9 cellular contexts compared by ENCODE assay signal in genomic region chr16:85402910-85403692, GRCh38.
DNase-seq lines count a peak whose midpoint lies in the region; TF ChIP-seq lines count a peak whose summit lies in the region.
"Had no signal": no experiment of that assay in that cellular context is flagged by ENCODE, and none has a peak within 500 bp of the region (broad histone marks: within the 10 kb centered on the region; RNA-seq: fewer than 3 reads in every experiment).

No MANE protein-coding gene starts in this region.

- DNase-seq in NCI-H146 (lab: John Stamatoyannopoulos, UW): peak; percentile 12
- no peak for DNase-seq in NCI-H146 treated with DMSO at 0.1 percent for 48 hours (lab: John Stamatoyannopoulos, UW; ENCODE audit: unreplicated experiment)
- no peak for DNase-seq in NT2/D1 (ENCODE audit: low read depth, low spot score)
- DNase-seq in fibroblast of the aortic adventitia (ENCODE audit: low read depth): peak; percentile 43
- DNase-seq in sigmoid colon: peak; percentile 69
- no peak for DNase-seq in NOMO-1 treated with dmso at 0.1 percent for 144 hours (lab: John Stamatoyannopoulos, UW; ENCODE audit: unreplicated experiment)
- DNase-seq in RKO (ENCODE audit: low spot score): no peak
- no peak for DNase-seq in nephron progenitor cell
- DNase-seq: activated CD4-positive, alpha-beta T cell treated with anti-CD3 and anti-CD28 coated beads, Interleukin-2, amount 50 U/mL, for 1 hour had no signal

- intact Hi-C loops in sigmoid colon (cut with DNase I): no loop called here

- no peak overlapping the region for H3K27ac ChIP-seq in sigmoid colon

- no peaks in the 10 kb centered on the region for H3K36me3 Mint-ChIP-seq in nephron progenitor cell (ENCODE audit: low read depth)

- no peak overlapping the region for H3K4me3 Mint-ChIP-seq in nephron progenitor cell

- no peak overlapping the region for H3K27ac Mint-ChIP-seq in nephron progenitor cell

- H3K27me3 ChIP-seq in NT2/D1 (ENCODE audit: insufficient read depth, insufficient read length) (no peaks in the 10 kb centered on the region), sigmoid colon (no peaks in the 10 kb centered on the region)

- H3K9me3 ChIP-seq in NT2/D1 (ENCODE audit: insufficient read depth, low read length) (peaks cover 7% of the 10 kb centered on the region; the same call in 1 of the 2 replicates), sigmoid colon (no peaks in the 10 kb centered on the region)

- no peak for TF ChIP-seq POLR2A in sigmoid colon (IDR thresholded peaks at IDR 0.05)

- H3K4me1 ChIP-seq in NT2/D1 (ENCODE audit: insufficient read depth, insufficient read length) (peaks cover 20% of the 10 kb centered on the region), sigmoid colon (peaks cover 0 to 11% (median 9%) of the 10 kb centered on the region in 4 donors)

- 68 to 81% methylated on average over 19 of the region's 19 CpGs for WGBS in sigmoid colon, 2 donors

- TF ChIP-seq EP300 in sigmoid colon (IDR thresholded peaks at IDR 0.05): no peak

- TF ChIP-seq CTCF in fibroblast of the aortic adventitia (IDR thresholded peaks at IDR 0.05; ENCODE audit: insufficient read depth, low read length) (no peak), sigmoid colon (IDR thresholded peaks at IDR 0.05) (no peak), nephron progenitor cell (IDR thresholded peaks at IDR 0.05) (no peak)

- H3K9ac ChIP-seq in NT2/D1 (ENCODE audit: insufficient read length, low read depth): peak overlapping the region; percentile 51

- no peak overlapping the region for H3K4me3 ChIP-seq in NT2/D1 (ENCODE audit: insufficient read length, low read depth)
- no peak overlapping the region for H3K4me3 ChIP-seq in fibroblast of the aortic adventitia (ENCODE audit: low read depth, low read length)
- no peak overlapping the region for H3K4me3 ChIP-seq in sigmoid colon

- no peaks in the 10 kb centered on the region for H3K36me3 ChIP-seq in NT2/D1 (ENCODE audit: insufficient read depth, insufficient read length, low read length)
- no peaks in the 10 kb centered on the region for H3K36me3 ChIP-seq in sigmoid colon

- H3K27me3 Mint-ChIP-seq in nephron progenitor cell (ENCODE audit: low read depth, poor library complexity): peaks cover 17% of the 10 kb centered on the region

- no peaks in the 10 kb centered on the region for H3K9me3 Mint-ChIP-seq in nephron progenitor cell

- H3K4me1 Mint-ChIP-seq in nephron progenitor cell: peaks cover 24% of the 10 kb centered on the region

Comparison
In these comparisons a context has a peak if more than half of its experiments do, and no peak if none do; other contexts are left out.
1. DNase-seq: peak in NCI-H146 (single experiment), fibroblast of the aortic adventitia (single experiment) and sigmoid colon (single experiment); none in NCI-H146 treated with DMSO at 0.1 percent for 48 hours (single experiment), NT2/D1 (single experiment), NOMO-1 treated with dmso at 0.1 percent for 144 hours (single experiment), RKO (single experiment) and nephron progenitor cell (single experiment).